In genomic region chr22:17777717-17778044, GRCh38 we compare ENCODE assay signal across 12 cellular contexts. TPM values are rescaled to one million over a fixed set of nuclear protein-coding genes. Genes with fewer than 3 reads are reported as not detected.
DNase-seq lines count a peak whose midpoint lies in the region; ATAC-seq and TF ChIP-seq lines count a peak whose summit lies in the region.
"Had no signal": no experiment of that assay in that cellular context is flagged by ENCODE, and none has a peak within 500 bp of the region (broad histone marks: within the 10 kb centered on the region; RNA-seq: fewer than 3 reads in every experiment).

No MANE protein-coding gene starts in this region.

- peak overlapping the region; percentile 88 to 99 (median 98) for H3K4me3 Mint-ChIP-seq in CD4-positive, alpha-beta memory T cell
- H3K4me3 Mint-ChIP-seq in dendritic cell treated with granulocyte-macrophage colony-stimulating factor and Interleukin-4, amounts not matched to agents 40 ng/mL and 50 ng/mL, for 4 days, result peak overlapping the region; percentile 89
- H3K4me3 Mint-ChIP-seq in nephron progenitor cell, result no peak overlapping the region
- H3K4me3 Mint-ChIP-seq: H9, type B pancreatic cell had no signal

- CTCF ChIA-PET in CD4-positive, alpha-beta memory T cell (lab: Charles Lee; ENCODE audit: partially characterized antibody), result interaction anchor here (0.6 to 2.5 kb wide), 5 partner anchors 10 to 294 kb away, joined by 3 to 12 read pairs (median 8); no protein-coding TSS in a partner anchor
- CTCF ChIA-PET in RWPE1 (lab: Yijun Ruan, JAX), result no interaction called here
- CTCF ChIA-PET in SK-N-SH (lab: Yijun Ruan, JAX), result interaction anchor here (1.2 kb wide), 1 partner anchor 35 kb away, joined by 4 read pairs; no protein-coding TSS in a partner anchor

- no peaks in the 10 kb centered on the region for H3K27me3 Mint-ChIP-seq in CD4-positive, alpha-beta memory T cell
- no peaks in the 10 kb centered on the region for H3K27me3 Mint-ChIP-seq in dendritic cell treated with granulocyte-macrophage colony-stimulating factor and Interleukin-4, amounts not matched to agents 40 ng/mL and 50 ng/mL, for 4 days
- no peaks in the 10 kb centered on the region for H3K27me3 Mint-ChIP-seq in nephron progenitor cell (ENCODE audit: low read depth, poor library complexity)

- no peak for TF ChIP-seq EP300 in SK-N-SH (IDR thresholded peaks at IDR 0.05; ENCODE audit: borderline replicate concordance in 1 of 2, low read depth in 1 of 2, low read length in 1 of 2)

- H3K79me2 ChIP-seq in KMS-11 (ENCODE audit: insufficient read depth, low read depth) (peaks cover 34% of the 10 kb centered on the region), SK-N-SH (ENCODE audit: insufficient read depth) (peaks cover 8% of the 10 kb centered on the region; the same call in 1 of the 2 replicates)

- no peak for TF ChIP-seq RAD21 in SK-N-SH (IDR thresholded peaks at IDR 0.05; ENCODE audit: low read length)

- H3K4me1 Mint-ChIP-seq in CD4-positive, alpha-beta memory T cell, result peaks cover 48 to 85% (median 68%) of the 10 kb centered on the region in 4 donors
- peaks cover 80% of the 10 kb centered on the region for H3K4me1 Mint-ChIP-seq in dendritic cell treated with granulocyte-macrophage colony-stimulating factor and Interleukin-4, amounts not matched to agents 40 ng/mL and 50 ng/mL, for 4 days (ENCODE audit: low read depth)
- H3K4me1 Mint-ChIP-seq in nephron progenitor cell, result peaks cover 71% of the 10 kb centered on the region

- intact Hi-C loops in CD4-positive, alpha-beta memory T cell (cut with micrococcal nuclease), result loop anchor here (1.0 to 5.0 kb wide), 3 partner anchors 10 to 300 kb away; partner anchors contain the start of genes BCL2L13 and PEX26
- intact Hi-C loops in dendritic cell treated with granulocyte-macrophage colony-stimulating factor and Interleukin-4, amounts not matched to agents 40 ng/mL and 50 ng/mL, for 4 days (cut with micrococcal nuclease), result no loop called here

- H3K9me3 ChIP-seq in CD4-positive, alpha-beta memory T cell (ENCODE audit: control insufficient read depth in 1 of 2, low read length in 2 of 2), result no peaks in the 10 kb centered on the region
- H3K9me3 ChIP-seq in SK-N-SH, result no peaks in the 10 kb centered on the region

- no peak for TF ChIP-seq CTCF in KMS-11 (conservative IDR thresholded peaks at IDR 0.05; ENCODE audit: low read depth, low read length)
- TF ChIP-seq CTCF in nephron progenitor cell (IDR thresholded peaks at IDR 0.05), result no peak
- TF ChIP-seq CTCF in RWPE1 (conservative IDR thresholded peaks at IDR 0.05; ENCODE audit: low read depth), result no peak
- no peak for TF ChIP-seq CTCF in SK-N-SH (IDR thresholded peaks at IDR 0.05)

- peak overlapping the region; percentile 94 for H3K4me2 ChIP-seq in KMS-11
- H3K4me2 ChIP-seq in SK-N-SH, result no peak overlapping the region

- H3K9me3 Mint-ChIP-seq in CD4-positive, alpha-beta memory T cell, result no peaks in the 10 kb centered on the region
- H3K9me3 Mint-ChIP-seq in dendritic cell treated with granulocyte-macrophage colony-stimulating factor and Interleukin-4, amounts not matched to agents 40 ng/mL and 50 ng/mL, for 4 days, result no peaks in the 10 kb centered on the region
- peaks cover 8% of the 10 kb centered on the region for H3K9me3 Mint-ChIP-seq in nephron progenitor cell
- H3K9me3 Mint-ChIP-seq: H9, type B pancreatic cell had no signal

- ATAC-seq in GM21423 (IDR thresholded peaks at IDR 0.05; ENCODE audit: unreplicated experiment), result no peak

- DNase-seq in CD4-positive, alpha-beta memory T cell, result no peak
- no peak for DNase-seq in nephron progenitor cell
- DNase-seq in RWPE1 (ENCODE audit: low spot score), result no peak
- no peak for DNase-seq in AG08395 (ENCODE audit: low spot score)
- no peak for DNase-seq in SK-N-SH
- DNase-seq: H9, NCI-H524, nucleus accumbens had no signal

- peak overlapping the region; percentile 94 to 99 (median 98) for H3K27ac Mint-ChIP-seq in CD4-positive, alpha-beta memory T cell
- H3K27ac Mint-ChIP-seq in dendritic cell treated with granulocyte-macrophage colony-stimulating factor and Interleukin-4, amounts not matched to agents 40 ng/mL and 50 ng/mL, for 4 days, result peak overlapping the region; percentile 100
- H3K27ac Mint-ChIP-seq in nephron progenitor cell, result peak overlapping the region; percentile 95
- H3K27ac Mint-ChIP-seq: type B pancreatic cell had no signal

- H2AFZ ChIP-seq in KMS-11 (ENCODE audit: low read depth) (peak overlapping the region; percentile 78), SK-N-SH (ENCODE audit: low read depth) (no peak overlapping the region)

- H3K27me3 ChIP-seq in CD4-positive, alpha-beta memory T cell (ENCODE audit: insufficient read depth, low read length), result no peaks in the 10 kb centered on the region
- H3K27me3 ChIP-seq in KMS-11 (ENCODE audit: insufficient read depth, low read depth) (no peaks in the 10 kb centered on the region), SK-N-SH (ENCODE audit: insufficient read depth) (no peaks in the 10 kb centered on the region)

- H3K9me2 ChIP-seq in SK-N-SH, result no peaks in the 10 kb centered on the region

- H3K9ac ChIP-seq in KMS-11 (peak overlapping the region; percentile 92), SK-N-SH (no peak overlapping the region)

- peak overlapping the region; percentile 88 to 98 for H3K4me3 ChIP-seq in CD4-positive, alpha-beta memory T cell (ENCODE audit: low read length in 2 of 2)
- H3K4me3 ChIP-seq in KMS-11 (IDR thresholded peaks at IDR 0.05; ENCODE audit: insufficient read depth, low read depth, low read length) (no peak overlapping the region), SK-N-SH (ENCODE audit: low read depth in 2 of 2, low read length in 1 of 2) (no peak overlapping the region)

- no peaks in the 10 kb centered on the region for H3K36me3 ChIP-seq in CD4-positive, alpha-beta memory T cell (ENCODE audit: insufficient read depth, low read length)
- no peaks in the 10 kb centered on the region for H3K36me3 ChIP-seq in KMS-11 (ENCODE audit: insufficient read depth)
- H3K36me3 ChIP-seq in SK-N-SH (replicated peaks in 1 of 2; ENCODE audit: control insufficient read depth in 1 of 2, insufficient read depth in 2 of 2, low read length in 1 of 2), result no peaks in the 10 kb centered on the region

- 74% methylated on average over 3 of the region's 6 CpGs for WGBS in SK-N-SH (ENCODE audit: low lambda C conversion rate)

- POLR2A ChIA-PET in CD4-positive, alpha-beta memory T cell (lab: Charles Lee; ENCODE audit: partially characterized antibody), result interaction anchor here (0.8 to 4.4 kb wide), 3 partner anchors 12 to 298 kb away, joined by 3 to 20 read pairs (median 10); no protein-coding TSS in a partner anchor
- POLR2A ChIA-PET in RWPE1 (lab: Yijun Ruan, JAX; ENCODE audit: low non-redundant PET) (no interaction called here), SK-N-SH (lab: Yijun Ruan, JAX) (no interaction called here)

- H3K27ac ChIP-seq in CD4-positive, alpha-beta memory T cell (ENCODE audit: low read depth, low read length), result peak overlapping the region; percentile 93
- peak overlapping the region; percentile 95 for H3K27ac ChIP-seq in KMS-11
- H3K27ac ChIP-seq in RWPE1, result no peak overlapping the region
- no peak overlapping the region for H3K27ac ChIP-seq in SK-N-SH (ENCODE audit: low read depth in 2 of 2, low read length in 1 of 2)

- H3K36me3 Mint-ChIP-seq in CD4-positive, alpha-beta memory T cell, result peaks cover 0 to 13% of the 10 kb centered on the region in 2 donors
- peaks cover 18% of the 10 kb centered on the region for H3K36me3 Mint-ChIP-seq in dendritic cell treated with granulocyte-macrophage colony-stimulating factor and Interleukin-4, amounts not matched to agents 40 ng/mL and 50 ng/mL, for 4 days (ENCODE audit: low read depth)
- no peaks in the 10 kb centered on the region for H3K36me3 Mint-ChIP-seq in nephron progenitor cell (ENCODE audit: low read depth)
- H3K36me3 Mint-ChIP-seq: type B pancreatic cell had no signal

- H3F3A ChIP-seq in SK-N-SH (replicated peaks; ENCODE audit: insufficient read depth), result no peaks in the 10 kb centered on the region

- peaks cover 86% of the 10 kb centered on the region for H3K4me1 ChIP-seq in CD4-positive, alpha-beta memory T cell (ENCODE audit: insufficient read depth, low read length)
- H3K4me1 ChIP-seq in KMS-11 (ENCODE audit: low read depth, poor library complexity, severe bottlenecking) (peaks cover 76% of the 10 kb centered on the region), SK-N-SH (ENCODE audit: control insufficient read depth in 1 of 2, insufficient read depth in 2 of 2, low read depth in 1 of 2, low read length in 1 of 2) (peaks cover 16 to 37% of the 10 kb centered on the region in 2 experiments; a peak in 3 of 4 replicates)

- H4K20me1 ChIP-seq in KMS-11 (ENCODE audit: insufficient read depth), result peaks cover 8% of the 10 kb centered on the region; the same call in 1 of the 2 replicates
- peaks cover 3% of the 10 kb centered on the region; the same call in 1 of the 2 replicates for H4K20me1 ChIP-seq in SK-N-SH (ENCODE audit: insufficient read depth)

TF ChIP-seq in SK-N-SH, 30 proteins besides CTCF, POLR2A, EP300 and RAD21:
- TF ChIP-seq, protein P1, sequence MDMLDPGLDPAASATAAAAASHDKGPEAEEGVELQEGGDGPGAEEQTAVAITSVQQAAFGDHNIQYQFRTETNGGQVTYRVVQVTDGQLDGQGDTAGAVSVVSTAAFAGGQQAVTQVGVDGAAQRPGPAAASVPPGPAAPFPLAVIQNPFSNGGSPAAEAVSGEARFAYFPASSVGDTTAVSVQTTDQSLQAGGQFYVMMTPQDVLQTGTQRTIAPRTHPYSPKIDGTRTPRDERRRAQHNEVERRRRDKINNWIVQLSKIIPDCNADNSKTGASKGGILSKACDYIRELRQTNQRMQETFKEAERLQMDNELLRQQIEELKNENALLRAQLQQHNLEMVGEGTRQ (IDR thresholded peaks at IDR 0.05; ENCODE audit: borderline replicate concordance, low read depth, low read length), result no peak
- no peak for TF ChIP-seq FOXM1 (IDR thresholded peaks at IDR 0.05; ENCODE audit: low read depth)
- no peak for TF ChIP-seq NRF1 (IDR thresholded peaks at IDR 0.05; ENCODE audit: low read depth, low read length)
- no peak for TF ChIP-seq FOXJ3 (CRISPR knock-in tag; IDR thresholded peaks at IDR 0.05)

RNA-seq across cellular contexts. Expression of gene BID, which starts 3.4 kb away (rescaled TPM):
- total RNA-seq in CD4-positive, alpha-beta memory T cell, result 10 to 100 TPM; 22.0 to 23.1 TPM
- 100 to 1,000 TPM in 1 of 2 donors, 10 to 100 TPM in 1; 72.3 to 104 TPM for polyA plus RNA-seq in CD4-positive, alpha-beta memory T cell
- 109 and 139 TPM in 2 replicates for polyA plus RNA-seq in SK-N-SH (2012; rRNA removed)
- polyA plus RNA-seq in SK-N-SH (2012; cell fraction: cytosol; rRNA removed), result 74.7 and 105 TPM in 2 replicates
- 86.6 and 146 TPM in 2 replicates for polyA plus RNA-seq in SK-N-SH (2012; cell fraction: nucleus; rRNA removed)

Comparison
In these comparisons a context has a peak if more than half of its experiments do, and no peak if none do; other contexts are left out.
1. H3K27ac ChIP-seq: peak in CD4-positive, alpha-beta memory T cell (single experiment) and KMS-11 (single experiment); none in RWPE1 (single experiment) and SK-N-SH (0 of 2).
2. H3K4me3 ChIP-seq: peak in CD4-positive, alpha-beta memory T cell (2 of 2); none in KMS-11 (single experiment) and SK-N-SH (0 of 2).
3. Peak in every context shown above with its lines, with median percentiles within 50 percentile points of each other: H3K27ac Mint-ChIP-seq.